Comparison of ENCODE assay signal across 9 cellular contexts in the genomic region with DNA sequence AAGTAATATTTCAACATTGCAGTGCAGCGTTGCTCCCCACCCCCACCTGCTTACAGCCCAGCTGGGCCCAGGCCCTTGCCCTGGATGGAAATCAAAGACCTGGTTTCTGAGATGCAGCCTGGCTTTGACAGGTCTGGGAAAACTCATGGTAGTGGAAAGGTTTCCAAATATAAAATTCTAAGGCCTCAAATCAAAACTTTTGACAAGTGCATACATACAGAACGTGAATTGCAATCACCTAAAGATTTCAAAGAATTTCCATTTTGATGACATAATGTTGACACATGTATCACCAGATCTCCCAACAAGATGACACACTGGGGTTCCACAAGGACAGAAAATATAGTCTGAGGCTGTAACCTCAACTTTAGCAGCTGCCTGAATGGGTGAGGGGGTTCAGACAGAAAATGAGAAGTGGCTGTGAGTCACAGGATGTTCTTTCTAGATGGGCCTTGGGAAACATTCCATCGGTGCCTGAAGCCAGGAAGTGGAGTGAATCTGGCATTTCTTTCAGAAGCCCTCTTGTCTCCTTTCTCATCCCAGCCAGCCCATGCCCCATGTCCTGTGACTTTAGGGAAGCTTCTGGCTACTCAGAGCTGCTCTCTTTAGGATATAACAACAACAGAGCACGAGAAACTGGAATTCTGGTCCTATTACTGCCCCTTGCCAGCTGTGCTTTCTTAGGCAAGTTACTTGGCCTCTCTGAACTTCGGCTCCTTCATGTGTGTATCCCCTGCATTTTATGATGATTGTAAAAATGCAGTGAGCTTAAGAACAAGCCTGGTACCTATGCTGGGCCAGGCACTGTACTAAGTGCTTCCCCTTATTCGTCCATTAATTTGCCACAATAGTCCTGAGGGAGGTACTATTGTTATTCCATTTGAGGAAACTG. TPM values are rescaled to one million over a fixed set of nuclear protein-coding genes. Genes with fewer than 3 reads are reported as not detected.
DNase-seq lines count a peak whose midpoint lies in the region; ATAC-seq, FAIRE-seq and TF ChIP-seq lines count a peak whose summit lies in the region.
"Had no signal": no experiment of that assay in that cellular context is flagged by ENCODE, and none has a peak within 500 bp of the region (broad histone marks: within the 10 kb centered on the region; RNA-seq: fewer than 3 reads in every experiment).

No MANE protein-coding gene starts in this region.

- peak overlapping the region; percentile 92 for H3K27ac ChIP-seq in osteoblast (ENCODE audit: low read depth, low read length)

- peak overlapping the region; percentile 40 for H3K4me2 ChIP-seq in osteoblast (ENCODE audit: insufficient read depth, low read length)

- H3K4me1 ChIP-seq in osteoblast (ENCODE audit: insufficient read depth, low read length): peaks cover 40% of the 10 kb centered on the region

- H3K9me3 ChIP-seq in osteoblast (ENCODE audit: low read depth, low read length): no peaks in the 10 kb centered on the region

- DNase-seq in CD1c-positive myeloid dendritic cell (ENCODE audit: extremely low spot score): peak; percentile 91
- peak; percentile 96 for DNase-seq in RCC 7860 (ENCODE audit: low spot score)
- peak; percentile 89 for DNase-seq in fibroblast of pulmonary artery (ENCODE audit: low read depth)
- DNase-seq in osteoblast (ENCODE audit: insufficient read length, low spot score, missing footprints): peak; percentile 95
- DNase-seq in NCI-H1930 (lab: John Stamatoyannopoulos, UW): no peak
- DNase-seq in NCI-H345 treated with DMSO at 0.1 percent for 48 hours (lab: John Stamatoyannopoulos, UW; ENCODE audit: unreplicated experiment): no peak

- no peaks in the 10 kb centered on the region for H3K36me3 ChIP-seq in osteoblast (ENCODE audit: insufficient read depth, low read length)

- no peaks in the 10 kb centered on the region for H3K79me2 ChIP-seq in osteoblast (ENCODE audit: insufficient read depth, low read length)

- TF ChIP-seq CTCF in fibroblast of pulmonary artery (IDR thresholded peaks at IDR 0.05; ENCODE audit: low read length, missing control alignments) (no peak), osteoblast (IDR thresholded peaks at IDR 0.05; ENCODE audit: extremely low read depth, low read depth, low read length) (no peak)

- ATAC-seq in HG02610 (IDR thresholded peaks at IDR 0.05; ENCODE audit: unreplicated experiment): no peak
- ATAC-seq in GM18520 (IDR thresholded peaks at IDR 0.05; ENCODE audit: unreplicated experiment): no peak

- peak; percentile 93 for FAIRE-seq in RCC 7860 (lab: Jason Lieb, UNC)
- FAIRE-seq: TTC549 had no signal

- peak overlapping the region; percentile 3 for H2AFZ ChIP-seq in osteoblast (ENCODE audit: low read length)

- no peaks in the 10 kb centered on the region for H4K20me1 ChIP-seq in osteoblast (ENCODE audit: insufficient read depth, low read length)

- H3K27me3 ChIP-seq in osteoblast (ENCODE audit: insufficient read depth, low read length): no peaks in the 10 kb centered on the region

- H3K4me3 ChIP-seq in fibroblast of pulmonary artery (replicated peaks; ENCODE audit: low read depth, low read length): no peak overlapping the region
- H3K4me3 ChIP-seq in osteoblast (ENCODE audit: insufficient read depth, low read length): peak overlapping the region; percentile 5

RNA-seq across cellular contexts. Expression of gene ABCA1, which starts 54.8 kb away (rescaled TPM):
- total RNA-seq in osteoblast: 50.1 and 73.1 TPM in 2 replicates

Comparison
In these comparisons a context has a peak if more than half of its experiments do, and no peak if none do; other contexts are left out.
1. DNase-seq: peak in CD1c-positive myeloid dendritic cell (single experiment), RCC 7860 (single experiment), fibroblast of pulmonary artery (single experiment) and osteoblast (single experiment); none in NCI-H1930 (0 of 2) and NCI-H345 treated with DMSO at 0.1 percent for 48 hours (single experiment).